ENCODE assay signal across 13 cellular contexts in the genomic region with DNA sequence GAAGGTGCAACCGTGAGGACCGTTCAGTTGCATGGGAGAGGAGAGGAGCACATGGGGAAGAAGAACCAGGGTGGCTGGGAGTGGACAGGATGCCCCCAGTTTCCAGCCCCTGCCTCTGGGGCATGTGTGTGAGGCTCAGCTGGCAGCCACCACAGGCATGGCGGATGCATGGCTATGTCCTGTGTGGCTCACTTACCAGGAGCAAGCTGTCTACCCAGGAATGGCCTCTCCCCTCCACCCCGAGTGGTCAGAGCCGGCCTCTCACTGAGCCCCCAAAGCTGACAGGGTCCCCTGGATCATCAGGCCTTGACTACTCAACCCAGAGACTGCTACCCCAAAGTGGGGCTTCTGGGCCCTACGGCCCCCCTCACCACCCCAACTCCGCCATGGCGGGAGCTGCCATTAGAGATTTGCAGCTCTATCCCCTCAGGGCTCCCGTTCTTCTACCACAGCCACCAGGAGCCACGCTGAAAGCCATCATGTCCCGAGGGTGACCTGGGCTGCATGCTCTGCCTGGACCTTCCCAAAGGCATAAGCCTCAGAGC.
"Had no signal": no experiment of that assay in that cellular context is flagged by ENCODE, and none has a peak within 500 bp of the region (broad histone marks: within the 10 kb centered on the region; RNA-seq: fewer than 3 reads in every experiment).

No MANE protein-coding gene starts in this region.

- ATAC-seq: effector memory CD8-positive, alpha-beta T cell; left lobe of liver; natural killer cell; stimulated activated memory B cell treated with anti-CD40 and anti-IgM and Interleukin-4, amounts not matched to agents 10 μg/mL and 1 μg/mL and 100 μg/mL, for 72 hours; upper lobe of right lung had no signal

- DNase-seq: dermis blood vessel endothelial cell; effector memory CD8-positive, alpha-beta T cell; erythroblast; esophagus squamous epithelium; foreskin melanocyte; glutamatergic neuron; kidney; natural killer cell; stimulated activated CD4-positive, alpha-beta T cell treated with anti-CD3 and anti-CD28 coated beads, Interleukin-4, amount 100 ng/mL, for 4 hours; upper lobe of right lung; uterus had no signal
